ENCODE assay signal across 16 cellular contexts in the genomic region with DNA sequence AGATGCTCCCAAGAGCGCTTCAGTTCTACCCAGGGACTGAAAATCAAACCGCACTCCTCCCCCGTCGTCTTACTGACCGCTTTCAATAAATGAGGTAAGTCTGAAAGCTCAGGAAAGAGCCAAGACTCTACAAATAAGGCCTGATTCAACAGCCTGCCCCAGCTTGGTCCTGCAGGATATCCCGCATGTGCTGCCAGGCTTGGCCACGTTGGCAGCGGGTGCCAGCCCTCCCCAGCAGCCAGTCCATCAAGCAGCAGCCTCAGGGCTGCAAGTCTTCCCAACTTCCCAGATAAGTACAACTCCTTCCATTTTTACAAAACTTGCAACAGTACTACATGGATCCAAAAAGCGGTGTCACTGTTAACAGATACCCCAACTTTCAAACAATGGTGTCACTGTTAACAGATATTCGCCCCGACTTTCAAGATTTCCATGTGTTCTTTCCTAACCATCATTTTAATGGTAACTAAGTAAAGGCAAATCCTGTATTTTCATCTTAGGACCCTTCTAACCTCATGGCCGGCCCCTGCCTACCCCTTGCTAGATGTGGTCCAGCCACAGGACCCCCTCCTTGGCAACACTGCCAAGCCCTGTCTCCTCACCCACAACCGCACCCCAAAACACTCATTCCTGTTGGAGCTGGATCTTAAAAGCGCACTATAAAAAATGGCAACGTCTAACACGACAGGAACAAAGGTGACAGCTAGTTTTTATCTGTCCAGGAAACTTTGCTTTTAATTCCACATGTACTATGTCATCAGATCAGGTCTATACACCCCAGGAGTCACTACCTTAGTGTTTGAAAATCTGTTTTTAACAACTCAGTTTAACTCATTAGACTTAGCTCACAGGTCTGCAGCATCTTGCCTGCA. TPM values are rescaled to one million over a fixed set of nuclear protein-coding genes. Genes with fewer than 3 reads are reported as not detected.
DNase-seq lines count a peak whose midpoint lies in the region; ATAC-seq and TF ChIP-seq lines count a peak whose summit lies in the region.
"Had no signal": no experiment of that assay in that cellular context is flagged by ENCODE, and none has a peak within 500 bp of the region (broad histone marks: within the 10 kb centered on the region; RNA-seq: fewer than 3 reads in every experiment).

No MANE protein-coding gene starts in this region.

- CTCF ChIA-PET in activated naive CD4-positive, alpha-beta T cell treated with anti-CD3 and anti-CD28 coated beads, Interleukin-2, amount 10 ng/mL, durations not matched to agents 7 days and 5 days (lab: Charles Lee), result interaction anchor here (1.4 to 7.3 kb wide), 8 partner anchors 8 to 36 kb away, joined by 4 to 46 read pairs (median 8); a partner anchor contains a TSS
- CTCF ChIA-PET in activated CD4-positive, alpha-beta memory T cell treated with anti-CD3 and anti-CD28 coated beads for 36 hours (lab: Charles Lee), result interaction anchor here (1.3 to 6.9 kb wide), 6 partner anchors 9 to 39 kb away, joined by 4 to 127 read pairs (median 7); a partner anchor contains a TSS

- no peak overlapping the region for H3K4me3 ChIP-seq in thoracic aorta
- H3K4me3 ChIP-seq: testis had no signal

- peaks cover 56% of the 10 kb centered on the region for H3K4me1 Mint-ChIP-seq in activated naive CD4-positive, alpha-beta T cell treated with anti-CD3 and anti-CD28 coated beads, Interleukin-2, amount 10 ng/mL, durations not matched to agents 7 days and 5 days
- peaks cover 36% of the 10 kb centered on the region for H3K4me1 Mint-ChIP-seq in activated CD4-positive, alpha-beta memory T cell treated with anti-CD3 and anti-CD28 coated beads for 36 hours (ENCODE audit: low read depth)
- H3K4me1 Mint-ChIP-seq in glutamatergic neuron (ENCODE audit: low read depth, unreplicated experiment), result peaks cover 43% of the 10 kb centered on the region

- intact Hi-C loops in activated CD4-positive, alpha-beta memory T cell treated with anti-CD3 and anti-CD28 coated beads for 36 hours (cut with micrococcal nuclease), result loop anchor here (5.0 kb wide), 1 partner anchor 39 kb away; a partner anchor contains a TSS

- H3K9me3 ChIP-seq in thoracic aorta, result no peaks in the 10 kb centered on the region
- H3K9me3 ChIP-seq: testis had no signal

- TF ChIP-seq CTCF in glutamatergic neuron (IDR thresholded peaks at IDR 0.05; ENCODE audit: partially characterized antibody, unreplicated experiment), result no peak
- TF ChIP-seq CTCF in thoracic aorta (IDR thresholded peaks at IDR 0.05), result no peak

- H3K27ac ChIP-seq in thoracic aorta, result peak overlapping the region; percentile 45 to 52
- H3K27ac ChIP-seq: brain microvascular endothelial cell, parathyroid adenoma, testis had no signal

- no peaks in the 10 kb centered on the region for H3K9me3 Mint-ChIP-seq in activated naive CD4-positive, alpha-beta T cell treated with anti-CD3 and anti-CD28 coated beads, Interleukin-2, amount 10 ng/mL, durations not matched to agents 7 days and 5 days
- no peaks in the 10 kb centered on the region for H3K9me3 Mint-ChIP-seq in activated CD4-positive, alpha-beta memory T cell treated with anti-CD3 and anti-CD28 coated beads for 36 hours
- H3K9me3 Mint-ChIP-seq in glutamatergic neuron (ENCODE audit: unreplicated experiment), result peaks cover 18% of the 10 kb centered on the region
- H3K9me3 Mint-ChIP-seq: immature natural killer cell had no signal

- no peak for DNase-seq in activated naive CD4-positive, alpha-beta T cell treated with anti-CD3 and anti-CD28 coated beads, Interleukin-2, amount 10 ng/mL, durations not matched to agents 7 days and 5 days
- DNase-seq in activated naive CD4-positive, alpha-beta T cell treated with anti-CD3 and anti-CD28 coated beads, Interleukin-2, amount 50 U/mL, for 16 hours, result no peak
- DNase-seq in activated CD4-positive, alpha-beta memory T cell treated with anti-CD3 and anti-CD28 coated beads for 36 hours, result no peak
- no peak for DNase-seq in glutamatergic neuron
- no peak for DNase-seq in thoracic aorta (ENCODE audit: low spot score)
- no peak for DNase-seq in stimulated activated CD4-positive, alpha-beta T cell treated with anti-CD3 and anti-CD28 coated beads, Interleukin-2, amount 100 ng/mL, for 24 hours
- DNase-seq in NOMO-1 treated with dmso at 0.1 percent for 144 hours (lab: John Stamatoyannopoulos, UW; ENCODE audit: unreplicated experiment), result no peak
- DNase-seq: activated T-cell treated with anti-CD3 and anti-CD28 coated beads for 4 hours; brain microvascular endothelial cell; effector memory CD4-positive, alpha-beta T cell; immature natural killer cell; midbrain; NCI-H2081; testis had no signal

- peaks cover 53% of the 10 kb centered on the region for H3K36me3 Mint-ChIP-seq in activated naive CD4-positive, alpha-beta T cell treated with anti-CD3 and anti-CD28 coated beads, Interleukin-2, amount 10 ng/mL, durations not matched to agents 7 days and 5 days
- peaks cover 22% of the 10 kb centered on the region for H3K36me3 Mint-ChIP-seq in activated CD4-positive, alpha-beta memory T cell treated with anti-CD3 and anti-CD28 coated beads for 36 hours
- H3K36me3 Mint-ChIP-seq in glutamatergic neuron (ENCODE audit: unreplicated experiment), result no peaks in the 10 kb centered on the region

- ATAC-seq in thoracic aorta (ENCODE audit: insufficient number of reproducible peaks, low FRiP score, low read depth) (peak; percentile 37), HG03520 (IDR thresholded peaks at IDR 0.05; ENCODE audit: unreplicated experiment) (no peak)

- peak overlapping the region; percentile 86 for H3K27ac Mint-ChIP-seq in activated naive CD4-positive, alpha-beta T cell treated with anti-CD3 and anti-CD28 coated beads, Interleukin-2, amount 10 ng/mL, durations not matched to agents 7 days and 5 days
- peak overlapping the region; percentile 75 for H3K27ac Mint-ChIP-seq in activated CD4-positive, alpha-beta memory T cell treated with anti-CD3 and anti-CD28 coated beads for 36 hours
- H3K27ac Mint-ChIP-seq in glutamatergic neuron (ENCODE audit: unreplicated experiment), result peak overlapping the region; percentile 67

- H3K27me3 ChIP-seq in thoracic aorta (replicated peaks; ENCODE audit: insufficient read depth), result no peaks in the 10 kb centered on the region
- H3K27me3 ChIP-seq: brain microvascular endothelial cell, testis had no signal

- peaks cover 4% of the 10 kb centered on the region for H3K27me3 Mint-ChIP-seq in activated naive CD4-positive, alpha-beta T cell treated with anti-CD3 and anti-CD28 coated beads, Interleukin-2, amount 10 ng/mL, durations not matched to agents 7 days and 5 days
- H3K27me3 Mint-ChIP-seq in activated CD4-positive, alpha-beta memory T cell treated with anti-CD3 and anti-CD28 coated beads for 36 hours, result no peaks in the 10 kb centered on the region
- H3K27me3 Mint-ChIP-seq in glutamatergic neuron (ENCODE audit: unreplicated experiment), result peaks cover 9% of the 10 kb centered on the region

- POLR2A ChIA-PET in activated CD4-positive, alpha-beta memory T cell treated with anti-CD3 and anti-CD28 coated beads for 36 hours (lab: Charles Lee), result interaction anchor here (0.7 to 2.7 kb wide), 3 partner anchors 19 to 36 kb away, joined by 4 to 14 read pairs (median 5); no protein-coding TSS in a partner anchor

- H3K4me3 Mint-ChIP-seq in activated naive CD4-positive, alpha-beta T cell treated with anti-CD3 and anti-CD28 coated beads, Interleukin-2, amount 10 ng/mL, durations not matched to agents 7 days and 5 days, result no peak overlapping the region
- H3K4me3 Mint-ChIP-seq in activated CD4-positive, alpha-beta memory T cell treated with anti-CD3 and anti-CD28 coated beads for 36 hours, result no peak overlapping the region
- peak overlapping the region; percentile 79 for H3K4me3 Mint-ChIP-seq in glutamatergic neuron (ENCODE audit: unreplicated experiment)
- H3K4me3 Mint-ChIP-seq: immature natural killer cell had no signal

- peaks cover 20 to 36% of the 10 kb centered on the region in 2 donors for H3K4me1 ChIP-seq in thoracic aorta (ENCODE audit: control insufficient read depth in 1 of 2, low read depth in 2 of 2)

- H3K36me3 ChIP-seq in thoracic aorta, result peaks cover 34% of the 10 kb centered on the region

RNA-seq across cellular contexts. Expression of a gene that starts 28.0 kb away (rescaled TPM):
- 10 to 100 TPM; 46.6 to 48.4 TPM for total RNA-seq in activated CD4-positive, alpha-beta memory T cell treated with anti-CD3 and anti-CD28 coated beads for 36 hours
- total RNA-seq in glutamatergic neuron (ENCODE audit: unreplicated experiment), result 77.8 TPM
- total RNA-seq in thoracic aorta, result 10 to 100 TPM; 63.8 to 80.4 TPM

RNA-seq across cellular contexts. Expression of a gene that starts 36.7 kb away (rescaled TPM):
- 1 to 10 TPM; 4.7 to 5.0 TPM for total RNA-seq in activated CD4-positive, alpha-beta memory T cell treated with anti-CD3 and anti-CD28 coated beads for 36 hours
- total RNA-seq in glutamatergic neuron (ENCODE audit: unreplicated experiment) (12.6 TPM), thoracic aorta (1 to 10 TPM; 3.8 to 6.2 TPM)

RNA-seq across cellular contexts. Expression of a gene that starts 39.6 kb away (rescaled TPM):
- 10 to 100 TPM; 33.9 to 34.8 TPM for total RNA-seq in activated CD4-positive, alpha-beta memory T cell treated with anti-CD3 and anti-CD28 coated beads for 36 hours
- 57.8 TPM for total RNA-seq in glutamatergic neuron (ENCODE audit: unreplicated experiment)
- total RNA-seq in thoracic aorta, result 10 to 100 TPM; 29.1 to 30.3 TPM

RNA-seq across cellular contexts. Expression of a gene that starts 54.2 kb away (rescaled TPM):
- total RNA-seq in activated CD4-positive, alpha-beta memory T cell treated with anti-CD3 and anti-CD28 coated beads for 36 hours, result 1 to 10 TPM; 9.5 to 9.7 TPM
- total RNA-seq in glutamatergic neuron (ENCODE audit: unreplicated experiment) (1.8 TPM), thoracic aorta (10 to 100 TPM; 17.9 to 18.8 TPM)
